Comparison of ENCODE assay signal across 25 cellular contexts in genomic region chr5:80707645-80708044, GRCh38. TPM values are rescaled to one million over a fixed set of nuclear protein-coding genes. Genes with fewer than 3 reads are reported as not detected.
DNase-seq lines count a peak whose midpoint lies in the region; TF ChIP-seq lines count a peak whose summit lies in the region.
"Had no signal": no experiment of that assay in that cellular context is flagged by ENCODE, and none has a peak within 500 bp of the region (broad histone marks: within the 10 kb centered on the region; RNA-seq: fewer than 3 reads in every experiment).

No MANE protein-coding gene starts in this region.

- intact Hi-C loops in activated CD4-positive, alpha-beta T cell treated with anti-CD3 and anti-CD28 coated beads, Interleukin-2, amount 10 ng/mL, durations not matched to agents 24 days and 14 days (cut with micrococcal nuclease): no loop called here

- H3K4me3 Mint-ChIP-seq in activated CD4-positive, alpha-beta T cell treated with anti-CD3 and anti-CD28 coated beads, Interleukin-2, amount 10 ng/mL, durations not matched to agents 24 days and 14 days: no peak overlapping the region
- H3K4me3 Mint-ChIP-seq: activated naive CD8-positive, alpha-beta T cell treated with anti-CD3 and anti-CD28 coated beads for 36 hours had no signal

- no peaks in the 10 kb centered on the region for H3K27me3 Mint-ChIP-seq in activated CD4-positive, alpha-beta T cell treated with anti-CD3 and anti-CD28 coated beads, Interleukin-2, amount 10 ng/mL, durations not matched to agents 24 days and 14 days
- H3K27me3 Mint-ChIP-seq: activated naive CD8-positive, alpha-beta T cell treated with anti-CD3 and anti-CD28 coated beads for 36 hours had no signal

- in situ Hi-C loops in brain microvascular endothelial cell (cut with HindIII; ENCODE audit: low pct_ligation_motif_present, low sequenced_read_pairs): no loop called here

- H3K27me3 ChIP-seq in brain microvascular endothelial cell (replicated peaks): no peaks in the 10 kb centered on the region
- H3K27me3 ChIP-seq: breast epithelium, Peyer's patch, right lobe of liver, transverse colon had no signal

- H3K9me3 Mint-ChIP-seq in activated CD4-positive, alpha-beta T cell treated with anti-CD3 and anti-CD28 coated beads, Interleukin-2, amount 10 ng/mL, durations not matched to agents 24 days and 14 days: no peaks in the 10 kb centered on the region
- H3K9me3 Mint-ChIP-seq: activated naive CD8-positive, alpha-beta T cell treated with anti-CD3 and anti-CD28 coated beads for 36 hours had no signal

- DNase-seq in activated CD4-positive, alpha-beta T cell treated with anti-CD3 and anti-CD28 coated beads, Interleukin-2, amount 10 ng/mL, durations not matched to agents 24 days and 14 days: no peak
- no peak for DNase-seq in activated CD4-positive, alpha-beta T cell treated with anti-CD3 and anti-CD28 coated beads for 4 hours
- DNase-seq in RPMI8226 (peak; percentile 7), hepatic stellate cell (ENCODE audit: low spot score) (peak; percentile 34), stromal cell of bone marrow (ENCODE audit: low read depth) (peak; percentile 24), DMS153 treated with DMSO at 0.1 percent for 48 hours (lab: John Stamatoyannopoulos, UW; ENCODE audit: unreplicated experiment) (no peak), brain microvascular endothelial cell (no peak), NOMO-1 treated with dmso at 0.1 percent for 144 hours (lab: John Stamatoyannopoulos, UW; ENCODE audit: unreplicated experiment) (no peak)
- DNase-seq: 8988T; activated CD4-positive, CD25-positive, alpha-beta regulatory T cell; activated naive CD8-positive, alpha-beta T cell treated with anti-CD3 and anti-CD28 coated beads for 36 hours; activated T-cell treated with anti-CD3 and anti-CD28 coated beads, Interleukin-2, amount 50 U/mL, for 48 hours; GF-D8; glutamatergic neuron; lower lobe of right lung; MM.1S; NCI-H146; Peyer's patch; right lobe of liver; stimulated activated naive CD8-positive, alpha-beta T cell treated with anti-CD3 and anti-CD28 coated beads, Interleukin-15, Interleukin-2, amounts not matched to agents 100 U/mL and 50 U/mL, for 24 hours; T-helper 9 cell; transverse colon had no signal

- peak overlapping the region; percentile 48 for H3K27ac Mint-ChIP-seq in activated CD4-positive, alpha-beta T cell treated with anti-CD3 and anti-CD28 coated beads, Interleukin-2, amount 10 ng/mL, durations not matched to agents 24 days and 14 days
- H3K27ac Mint-ChIP-seq: activated naive CD8-positive, alpha-beta T cell treated with anti-CD3 and anti-CD28 coated beads for 36 hours had no signal

- H3K27ac ChIP-seq in brain microvascular endothelial cell: no peak overlapping the region
- H3K27ac ChIP-seq: breast epithelium, C4-2B, epithelial cell of prostate, lower lobe of right lung, Peyer's patch, right lobe of liver, transverse colon had no signal

- no peak overlapping the region for H3K4me3 ChIP-seq in brain microvascular endothelial cell (ENCODE audit: low read depth, low read length)
- H3K4me3 ChIP-seq: breast epithelium, lower lobe of right lung, Peyer's patch, right lobe of liver, transverse colon had no signal

- no peak for TF ChIP-seq CTCF in brain microvascular endothelial cell (IDR thresholded peaks at IDR 0.05; ENCODE audit: low read depth, low read length, missing control alignments)

- H3K36me3 ChIP-seq in brain microvascular endothelial cell (replicated peaks): no peaks in the 10 kb centered on the region
- H3K36me3 ChIP-seq: breast epithelium, right lobe of liver had no signal

- H3K36me3 Mint-ChIP-seq in activated CD4-positive, alpha-beta T cell treated with anti-CD3 and anti-CD28 coated beads, Interleukin-2, amount 10 ng/mL, durations not matched to agents 24 days and 14 days (ENCODE audit: low read depth): peaks cover 37% of the 10 kb centered on the region

- H3K4me1 Mint-ChIP-seq in activated CD4-positive, alpha-beta T cell treated with anti-CD3 and anti-CD28 coated beads, Interleukin-2, amount 10 ng/mL, durations not matched to agents 24 days and 14 days: peaks cover 32% of the 10 kb centered on the region

RNA-seq across cellular contexts. Expression of gene DHFR, which starts 52.9 kb away (rescaled TPM):
- total RNA-seq in activated CD4-positive, alpha-beta T cell treated with anti-CD3 and anti-CD28 coated beads, Interleukin-2, amount 10 ng/mL, durations not matched to agents 24 days and 14 days: 66.5 and 73.4 TPM in 2 replicates

RNA-seq across cellular contexts. Expression of gene MSH3, which starts 53.2 kb away (rescaled TPM):
- total RNA-seq in activated CD4-positive, alpha-beta T cell treated with anti-CD3 and anti-CD28 coated beads, Interleukin-2, amount 10 ng/mL, durations not matched to agents 24 days and 14 days: 21.0 and 21.1 TPM in 2 replicates

Comparison
In these comparisons a context has a peak if more than half of its experiments do, and no peak if none do; other contexts are left out.
1. DNase-seq: peak in RPMI8226 (single experiment), hepatic stellate cell (single experiment) and stromal cell of bone marrow (single experiment); none in activated CD4-positive, alpha-beta T cell treated with anti-CD3 and anti-CD28 coated beads, Interleukin-2, amount 10 ng/mL, durations not matched to agents 24 days and 14 days (single experiment), activated CD4-positive, alpha-beta T cell treated with anti-CD3 and anti-CD28 coated beads for 4 hours (0 of 2), DMS153 treated with DMSO at 0.1 percent for 48 hours (single experiment), brain microvascular endothelial cell (single experiment) and NOMO-1 treated with dmso at 0.1 percent for 144 hours (single experiment).